8 cellular contexts compared by ENCODE assay signal in genomic region chr1:27772932-27773731, GRCh38. TPM values are rescaled to one million over a fixed set of nuclear protein-coding genes. Genes with fewer than 3 reads are reported as not detected.
DNase-seq lines count a peak whose midpoint lies in the region; ATAC-seq and TF ChIP-seq lines count a peak whose summit lies in the region.

STX12 (plus strand) TSS chr1:27773219; CDS start chr1:27773308, 89 bp downstream.

- peak within 1 kb of the TSS; percentile 85 for H3K4me3 ChIP-seq in KMS-11 (IDR thresholded peaks at IDR 0.05; ENCODE audit: insufficient read depth, low read depth, low read length)
- peak within 1 kb of the TSS; percentile 58 to 91 (median 82) for H3K4me3 ChIP-seq in Peyer's patch
- peak within 1 kb of the TSS; percentile 82 to 93 for H3K4me3 ChIP-seq in esophagus (ENCODE audit: low read depth in 1 of 2, low read length in 2 of 2)
- peak within 1 kb of the TSS; percentile 84 to 91 for H3K4me3 ChIP-seq in muscle layer of colon (ENCODE audit: low read depth in 1 of 2, low read length in 2 of 2)

- H3K4me1 ChIP-seq in KMS-11 (ENCODE audit: low read depth, poor library complexity, severe bottlenecking) (peaks cover 16% of the 10 kb centered on the region), Peyer's patch (peaks cover 0 to 18% (median 5%) of the 10 kb centered on the region in 4 donors), esophagus (ENCODE audit: control insufficient read depth in 2 of 2, insufficient read depth in 2 of 2, low read length in 1 of 2) (no peaks in the 10 kb centered on the region), muscle layer of colon (ENCODE audit: insufficient read depth, low read length) (peaks cover 11% of the 10 kb centered on the region)

- H3K27ac ChIP-seq in KMS-11, result peak within 1 kb of the TSS; percentile 36
- peak within 1 kb of the TSS; percentile 92 to 98 (median 92) for H3K27ac ChIP-seq in Peyer's patch
- peak within 1 kb of the TSS; percentile 95 to 98 for H3K27ac ChIP-seq in esophagus (ENCODE audit: low read depth in 2 of 2, low read length in 1 of 2)
- peak within 1 kb of the TSS; percentile 94 for H3K27ac ChIP-seq in muscle layer of colon (ENCODE audit: low read depth, low read length)

- peak; percentile 93 to 95 for TF ChIP-seq POLR2A in Peyer's patch (IDR thresholded peaks at IDR 0.05)

- H3K36me3 ChIP-seq in KMS-11 (ENCODE audit: insufficient read depth), result no peaks in the 10 kb centered on the region
- no peaks in the 10 kb centered on the region for H3K36me3 ChIP-seq in Peyer's patch
- no peaks in the 10 kb centered on the region for H3K36me3 ChIP-seq in esophagus (ENCODE audit: control insufficient read depth in 2 of 2, insufficient read depth in 2 of 2, low read length in 1 of 2)
- H3K36me3 ChIP-seq in muscle layer of colon (ENCODE audit: insufficient read depth, low read length), result no peaks in the 10 kb centered on the region

- no peaks in the 10 kb centered on the region for H3K9me3 ChIP-seq in Peyer's patch
- no peaks in the 10 kb centered on the region for H3K9me3 ChIP-seq in esophagus (ENCODE audit: control insufficient read depth in 2 of 2, insufficient read depth in 1 of 2, low read depth in 1 of 2, low read length in 1 of 2)
- no peaks in the 10 kb centered on the region for H3K9me3 ChIP-seq in muscle layer of colon (ENCODE audit: low read length)

- peak within 1 kb of the TSS; percentile 67 for H3K9ac ChIP-seq in KMS-11
- H3K9ac ChIP-seq in muscle layer of colon (ENCODE audit: low read length), result peak within 1 kb of the TSS; percentile 88

- peak within 1 kb of the TSS; percentile 65 for H2AFZ ChIP-seq in KMS-11 (ENCODE audit: low read depth)

- peak within 1 kb of the TSS; percentile 92 for H3K4me2 ChIP-seq in KMS-11

- peak; percentile 89 for ATAC-seq in GM21737 (IDR thresholded peaks at IDR 0.05; ENCODE audit: unreplicated experiment)

- H3K27me3 ChIP-seq in KMS-11 (ENCODE audit: insufficient read depth, low read depth) (no peaks in the 10 kb centered on the region), Peyer's patch (no peaks in the 10 kb centered on the region), esophagus (ENCODE audit: control insufficient read depth in 1 of 2, insufficient read depth in 2 of 2, low read length in 2 of 2) (no peaks in the 10 kb centered on the region), muscle layer of colon (ENCODE audit: control insufficient read depth in 1 of 2, insufficient read depth in 2 of 2, low read length in 2 of 2) (no peaks in the 10 kb centered on the region)

- TF ChIP-seq CTCF in KMS-11 (conservative IDR thresholded peaks at IDR 0.05; ENCODE audit: low read depth, low read length), result no peak
- TF ChIP-seq CTCF in Peyer's patch (IDR thresholded peaks at IDR 0.05), result no peak

- WGBS in esophagus, 2 donors, result 0% methylated on average over 51 to 54 of the region's 54 CpGs

- H3K79me2 ChIP-seq in KMS-11 (ENCODE audit: insufficient read depth, low read depth), result peaks cover 28% of the 10 kb centered on the region; the same call in 1 of the 2 replicates

- DNase-seq in DMS53 treated with DMSO at 0.1 percent for 48 hours (lab: John Stamatoyannopoulos, UW; ENCODE audit: unreplicated experiment) (peak; percentile 95), Peyer's patch (peak; percentile 99)
- peak; percentile 99 to 100 for DNase-seq in activated T-cell treated with anti-CD3 and anti-CD28 coated beads, Interleukin-2, amount 50 U/mL, for 48 hours
- peak; percentile 98 for DNase-seq in stimulated activated CD8-positive, alpha-beta memory T cell treated with anti-CD3 and anti-CD28 coated beads, Interleukin-7, amount 100 ng/mL, for 24 hours (ENCODE audit: low read depth)

- no peaks in the 10 kb centered on the region for H4K20me1 ChIP-seq in KMS-11 (ENCODE audit: insufficient read depth)

RNA-seq across cellular contexts. Expression of gene STX12, which starts in this region (rescaled TPM):
- total RNA-seq in Peyer's patch, result 10 to 100 TPM; 57.8 to 63.7 (median 59.9) TPM
- 10 to 100 TPM; 23.7 to 27.5 TPM for polyA plus RNA-seq in esophagus

Comparison
In these comparisons a context has a peak if more than half of its experiments do, and no peak if none do; other contexts are left out.
1. Peak in every context shown above with its lines: DNase-seq, ATAC-seq, H3K4me3 ChIP-seq and H3K27ac ChIP-seq.
2. H3K27ac ChIP-seq: peak in every context shown above with its lines; median percentile 96 in esophagus; 94 in muscle layer of colon; 92 in Peyer's patch; 36 in KMS-11.